Comparison of ENCODE assay signal across 1 cellular context in genomic region chr6:148430897-148431296, GRCh38.
TF ChIP-seq lines count a peak whose summit lies in the region.

No MANE protein-coding gene starts in this region.

TF ChIP-seq in HepG2, 621 proteins besides CTCF, POLR2A, EP300 and RAD21 (continued from another document):
- TF ChIP-seq, protein P1, sequence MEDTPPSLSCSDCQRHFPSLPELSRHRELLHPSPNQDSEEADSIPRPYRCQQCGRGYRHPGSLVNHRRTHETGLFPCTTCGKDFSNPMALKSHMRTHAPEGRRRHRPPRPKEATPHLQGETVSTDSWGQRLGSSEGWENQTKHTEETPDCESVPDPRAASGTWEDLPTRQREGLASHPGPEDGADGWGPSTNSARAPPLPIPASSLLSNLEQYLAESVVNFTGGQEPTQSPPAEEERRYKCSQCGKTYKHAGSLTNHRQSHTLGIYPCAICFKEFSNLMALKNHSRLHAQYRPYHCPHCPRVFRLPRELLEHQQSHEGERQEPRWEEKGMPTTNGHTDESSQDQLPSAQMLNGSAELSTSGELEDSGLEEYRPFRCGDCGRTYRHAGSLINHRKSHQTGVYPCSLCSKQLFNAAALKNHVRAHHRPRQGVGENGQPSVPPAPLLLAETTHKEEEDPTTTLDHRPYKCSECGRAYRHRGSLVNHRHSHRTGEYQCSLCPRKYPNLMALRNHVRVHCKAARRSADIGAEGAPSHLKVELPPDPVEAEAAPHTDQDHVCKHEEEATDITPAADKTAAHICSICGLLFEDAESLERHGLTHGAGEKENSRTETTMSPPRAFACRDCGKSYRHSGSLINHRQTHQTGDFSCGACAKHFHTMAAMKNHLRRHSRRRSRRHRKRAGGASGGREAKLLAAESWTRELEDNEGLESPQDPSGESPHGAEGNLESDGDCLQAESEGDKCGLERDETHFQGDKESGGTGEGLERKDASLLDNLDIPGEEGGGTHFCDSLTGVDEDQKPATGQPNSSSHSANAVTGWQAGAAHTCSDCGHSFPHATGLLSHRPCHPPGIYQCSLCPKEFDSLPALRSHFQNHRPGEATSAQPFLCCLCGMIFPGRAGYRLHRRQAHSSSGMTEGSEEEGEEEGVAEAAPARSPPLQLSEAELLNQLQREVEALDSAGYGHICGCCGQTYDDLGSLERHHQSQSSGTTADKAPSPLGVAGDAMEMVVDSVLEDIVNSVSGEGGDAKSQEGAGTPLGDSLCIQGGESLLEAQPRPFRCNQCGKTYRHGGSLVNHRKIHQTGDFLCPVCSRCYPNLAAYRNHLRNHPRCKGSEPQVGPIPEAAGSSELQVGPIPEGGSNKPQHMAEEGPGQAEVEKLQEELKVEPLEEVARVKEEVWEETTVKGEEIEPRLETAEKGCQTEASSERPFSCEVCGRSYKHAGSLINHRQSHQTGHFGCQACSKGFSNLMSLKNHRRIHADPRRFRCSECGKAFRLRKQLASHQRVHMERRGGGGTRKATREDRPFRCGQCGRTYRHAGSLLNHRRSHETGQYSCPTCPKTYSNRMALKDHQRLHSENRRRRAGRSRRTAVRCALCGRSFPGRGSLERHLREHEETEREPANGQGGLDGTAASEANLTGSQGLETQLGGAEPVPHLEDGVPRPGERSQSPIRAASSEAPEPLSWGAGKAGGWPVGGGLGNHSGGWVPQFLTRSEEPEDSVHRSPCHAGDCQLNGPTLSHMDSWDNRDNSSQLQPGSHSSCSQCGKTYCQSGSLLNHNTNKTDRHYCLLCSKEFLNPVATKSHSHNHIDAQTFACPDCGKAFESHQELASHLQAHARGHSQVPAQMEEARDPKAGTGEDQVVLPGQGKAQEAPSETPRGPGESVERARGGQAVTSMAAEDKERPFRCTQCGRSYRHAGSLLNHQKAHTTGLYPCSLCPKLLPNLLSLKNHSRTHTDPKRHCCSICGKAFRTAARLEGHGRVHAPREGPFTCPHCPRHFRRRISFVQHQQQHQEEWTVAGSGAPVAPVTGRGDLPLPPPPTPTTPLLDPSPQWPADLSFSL (CRISPR knock-in tag; IDR thresholded peaks at IDR 0.05): no peak
- TF ChIP-seq CHCHD3 (CRISPR knock-in tag; IDR thresholded peaks at IDR 0.05) (no peak), PHF8 (CRISPR knock-in tag; IDR thresholded peaks at IDR 0.05) (no peak), ZNF552 (CRISPR knock-in tag; IDR thresholded peaks at IDR 0.05; ENCODE audit: borderline replicate concordance) (no peak)
- TF ChIP-seq, protein P2, sequence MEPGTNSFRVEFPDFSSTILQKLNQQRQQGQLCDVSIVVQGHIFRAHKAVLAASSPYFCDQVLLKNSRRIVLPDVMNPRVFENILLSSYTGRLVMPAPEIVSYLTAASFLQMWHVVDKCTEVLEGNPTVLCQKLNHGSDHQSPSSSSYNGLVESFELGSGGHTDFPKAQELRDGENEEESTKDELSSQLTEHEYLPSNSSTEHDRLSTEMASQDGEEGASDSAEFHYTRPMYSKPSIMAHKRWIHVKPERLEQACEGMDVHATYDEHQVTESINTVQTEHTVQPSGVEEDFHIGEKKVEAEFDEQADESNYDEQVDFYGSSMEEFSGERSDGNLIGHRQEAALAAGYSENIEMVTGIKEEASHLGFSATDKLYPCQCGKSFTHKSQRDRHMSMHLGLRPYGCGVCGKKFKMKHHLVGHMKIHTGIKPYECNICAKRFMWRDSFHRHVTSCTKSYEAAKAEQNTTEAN (CRISPR knock-in tag; conservative IDR thresholded peaks at IDR 0.05): no peak
